Comparison of ENCODE assay signal across 21 cellular contexts in the genomic region with DNA sequence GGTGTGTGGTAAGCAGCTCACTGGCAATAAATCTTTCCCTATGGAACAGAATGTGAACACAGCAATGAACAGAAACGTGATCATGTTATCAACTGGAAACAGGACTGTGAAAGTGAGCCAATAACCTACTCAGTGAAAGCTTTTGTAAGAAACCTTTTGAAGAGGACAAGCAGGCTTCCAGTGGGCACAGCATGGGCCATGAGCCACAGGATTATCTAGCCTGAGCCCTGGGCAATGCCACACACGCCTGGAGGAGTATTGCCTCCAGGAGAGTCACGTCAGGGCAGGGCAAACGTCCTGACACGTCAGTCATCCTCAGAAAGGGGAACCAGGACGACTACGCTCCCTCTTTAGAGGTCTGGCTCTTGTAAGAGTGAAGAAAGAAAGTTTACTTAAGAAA. TPM values are rescaled to one million over a fixed set of nuclear protein-coding genes. Genes with fewer than 3 reads are reported as not detected.
DNase-seq lines count a peak whose midpoint lies in the region; ATAC-seq and TF ChIP-seq lines count a peak whose summit lies in the region.
"Had no signal": no experiment of that assay in that cellular context is flagged by ENCODE, and none has a peak within 500 bp of the region (broad histone marks: within the 10 kb centered on the region; RNA-seq: fewer than 3 reads in every experiment).

No MANE protein-coding gene starts in this region.

- intact Hi-C loops in psoas muscle (cut with DNase I): loop anchor here in 1 of 2 donors (2.0 kb wide), 1 partner anchor 461 kb away; no protein-coding TSS in a partner anchor

- ATAC-seq in gastroesophageal sphincter: no peak
- peak; percentile 90 to 94 (median 92) for ATAC-seq in psoas muscle
- ATAC-seq in HG02642 (IDR thresholded peaks at IDR 0.05; ENCODE audit: poor library complexity, unreplicated experiment): no peak
- ATAC-seq: naive thymus-derived CD8-positive, alpha-beta T cell had no signal

- TF ChIP-seq POLR2A in gastroesophageal sphincter (IDR thresholded peaks at IDR 0.05): no peak

- H3K36me3 Mint-ChIP-seq in T-helper 2 cell treated with Interferon-gamma antibody and Interleukin-4, amounts not matched to agents 5 μg/mL and 100 μg/mL, for 36 hours (ENCODE audit: low read depth): peaks cover 32% of the 10 kb centered on the region

- peak overlapping the region in 3 of 4 donors; percentile 56 to 76 (median 69) for H3K27ac ChIP-seq in gastroesophageal sphincter
- H3K27ac ChIP-seq in psoas muscle: peak overlapping the region; percentile 73
- no peak overlapping the region for H3K27ac ChIP-seq in WERI-Rb-1
- H3K27ac ChIP-seq: ascending aorta, prostate gland, tibial artery had no signal

- H3K9me3 ChIP-seq in gastroesophageal sphincter (no peaks in the 10 kb centered on the region), psoas muscle (no peaks in the 10 kb centered on the region), WERI-Rb-1 (ENCODE audit: severe bottlenecking) (no peaks in the 10 kb centered on the region)
- H3K9me3 ChIP-seq: ascending aorta, prostate gland, tibial artery had no signal

- H3K27me3 ChIP-seq in gastroesophageal sphincter (no peaks in the 10 kb centered on the region), psoas muscle (ENCODE audit: insufficient read depth in 3 of 3, low read length in 2 of 3) (no peaks in the 10 kb centered on the region), WERI-Rb-1 (ENCODE audit: insufficient read depth, low read depth, severe bottlenecking) (no peaks in the 10 kb centered on the region)
- H3K27me3 ChIP-seq: ascending aorta, tibial artery had no signal

- H3K27ac Mint-ChIP-seq in T-helper 2 cell treated with Interferon-gamma antibody and Interleukin-4, amounts not matched to agents 5 μg/mL and 100 μg/mL, for 36 hours: no peak overlapping the region
- H3K27ac Mint-ChIP-seq: B cell, immature natural killer cell had no signal

- H3K4me1 Mint-ChIP-seq in T-helper 2 cell treated with Interferon-gamma antibody and Interleukin-4, amounts not matched to agents 5 μg/mL and 100 μg/mL, for 36 hours (ENCODE audit: low read depth): peaks cover 11% of the 10 kb centered on the region

- TF ChIP-seq CTCF in gastroesophageal sphincter (IDR thresholded peaks at IDR 0.05) (no peak), psoas muscle (IDR thresholded peaks at IDR 0.05) (no peak), WERI-Rb-1 (IDR thresholded peaks at IDR 0.05; ENCODE audit: low read depth, low read length) (no peak)

- in situ Hi-C loops in KBM-7 (cut with MboI; ENCODE audit: low pct_unique_long_range_greater_than_20kb, low sequenced_read_pairs): no loop called here

- no peak for TF ChIP-seq EP300 in gastroesophageal sphincter (IDR thresholded peaks at IDR 0.05)

- no peaks in the 10 kb centered on the region for H3K9me3 Mint-ChIP-seq in T-helper 2 cell treated with Interferon-gamma antibody and Interleukin-4, amounts not matched to agents 5 μg/mL and 100 μg/mL, for 36 hours
- H3K9me3 Mint-ChIP-seq: immature natural killer cell; naive thymus-derived CD8-positive, alpha-beta T cell had no signal

- DNase-seq in KBM-7 (peak; percentile 73), SKM-1 (lab: John Stamatoyannopoulos, UW; ENCODE audit: unreplicated experiment) (peak; percentile 6), psoas muscle (peak; percentile 65 to 88), NK-92 (lab: John Stamatoyannopoulos, UW; ENCODE audit: unreplicated experiment) (no peak), WERI-Rb-1 (no peak)
- no peak for DNase-seq in T-helper 2 cell treated with Interferon-gamma antibody and Interleukin-4, amounts not matched to agents 5 μg/mL and 100 μg/mL, for 36 hours (ENCODE audit: low spot score)
- DNase-seq: activated CD8-positive, alpha-beta memory T cell treated with anti-CD3 and anti-CD28 coated beads, Interleukin-2, amount 50 U/mL, for 4 hours; activated naive CD4-positive, alpha-beta T cell; GOT3; immature natural killer cell; Karpas-422; mammary epithelial cell; naive thymus-derived CD8-positive, alpha-beta T cell; NCI-H1417 treated with DMSO at 0.1 percent for 48 hours; NCI-H69; tibial artery had no signal

- H3K4me3 ChIP-seq in gastroesophageal sphincter (no peak overlapping the region), psoas muscle (peak overlapping the region; percentile 13), WERI-Rb-1 (ENCODE audit: low read depth, low read length) (no peak overlapping the region)
- H3K4me3 ChIP-seq: ascending aorta, prostate gland, tibial artery had no signal

- WGBS in gastroesophageal sphincter (ENCODE audit: low coverage in 1 of 2), 2 donors: 26 to 60% methylated on average over 1 to 7 of the region's 7 CpGs
- WGBS in psoas muscle, 3 donors: 27 to 40% (median 30%) methylated on average over 7 of the region's 7 CpGs

- H3K4me3 Mint-ChIP-seq in T-helper 2 cell treated with Interferon-gamma antibody and Interleukin-4, amounts not matched to agents 5 μg/mL and 100 μg/mL, for 36 hours: no peak overlapping the region
- H3K4me3 Mint-ChIP-seq: B cell, immature natural killer cell had no signal

- H3K4me1 ChIP-seq in gastroesophageal sphincter (peaks cover 0 to 51% (median 12%) of the 10 kb centered on the region in 3 donors), psoas muscle (peaks cover 34% of the 10 kb centered on the region)
- H3K4me1 ChIP-seq: prostate gland had no signal

- H3K27me3 Mint-ChIP-seq in T-helper 2 cell treated with Interferon-gamma antibody and Interleukin-4, amounts not matched to agents 5 μg/mL and 100 μg/mL, for 36 hours (ENCODE audit: low read depth): no peaks in the 10 kb centered on the region
- H3K27me3 Mint-ChIP-seq: B cell; naive thymus-derived CD8-positive, alpha-beta T cell had no signal

- H3K36me3 ChIP-seq in gastroesophageal sphincter (peaks cover 0 to 61% of the 10 kb centered on the region in 2 donors), psoas muscle (ENCODE audit: insufficient read depth in 1 of 2, low read depth in 1 of 2) (peaks cover 11 to 60% of the 10 kb centered on the region in 2 donors), WERI-Rb-1 (no peaks in the 10 kb centered on the region; the same call in 1 of the 2 replicates)

RNA-seq across cellular contexts. Expression of gene NRDE2, which starts 32.3 kb away (rescaled TPM):
- total RNA-seq in gastroesophageal sphincter (10 to 100 TPM in 2 of 4 donors, 1 to 10 TPM in 2; 7.8 to 28.0 (median 11.2) TPM), psoas muscle (10 to 100 TPM; 11.0 to 21.8 (median 12.8) TPM)
- polyA plus RNA-seq in psoas muscle: 1 to 10 TPM; 5.8 to 8.7 (median 6.4) TPM

RNA-seq across cellular contexts. Expression of gene PSMC1, which starts 43.1 kb away (rescaled TPM):
- 100 to 1,000 TPM; 147 to 228 (median 150) TPM for total RNA-seq in gastroesophageal sphincter
- total RNA-seq in psoas muscle: 100 to 1,000 TPM; 151 to 307 (median 225) TPM
- polyA plus RNA-seq in psoas muscle: 1,000 to 10,000 TPM in 1 of 3 donors, 100 to 1,000 TPM in 2; 444 to 1,018 (median 498) TPM

Comparison
In these comparisons a context has a peak if more than half of its experiments do, and no peak if none do; other contexts are left out.
1. DNase-seq: peak in KBM-7 (single experiment), SKM-1 (single experiment) and psoas muscle (2 of 2); none in NK-92 (single experiment), WERI-Rb-1 (single experiment) and T-helper 2 cell treated with Interferon-gamma antibody and Interleukin-4, amounts not matched to agents 5 μg/mL and 100 μg/mL, for 36 hours (single experiment).
2. ATAC-seq: peak in psoas muscle (4 of 4); none in gastroesophageal sphincter (single experiment) and HG02642 (single experiment).